In genomic region chr1:234564035-234565029, GRCh38 we compare ENCODE assay signal across 1 cellular context.
TF ChIP-seq lines count a peak whose summit lies in the region.

No MANE protein-coding gene starts in this region.

TF ChIP-seq in HEK293, 187 proteins besides CTCF, POLR2A, EP300 and RAD21 (continued from another document and continues in another):
- TF ChIP-seq ZBTB26 (tag by site-specific recombination; optimal IDR thresholded peaks at IDR 0.05) (no peak), INSM2 (tag by site-specific recombination; IDR thresholded peaks at IDR 0.05) (peak; percentile 82), MZF1 (tag by site-specific recombination; IDR thresholded peaks at IDR 0.05; ENCODE audit: borderline replicate concordance) (peak; percentile 87), HIC1 (tag by site-specific recombination; IDR thresholded peaks at IDR 0.05) (peak; percentile 70), ZNF394 (tag by site-specific recombination; IDR thresholded peaks at IDR 0.05; ENCODE audit: borderline replicate concordance) (peak; percentile 57; the same call in 1 of the 2 replicates), ZNF404 (tag by site-specific recombination; IDR thresholded peaks at IDR 0.05) (no peak), ZBTB44 (tag by site-specific recombination; IDR thresholded peaks at IDR 0.05) (no peak), KLF17 (tag by site-specific recombination; IDR thresholded peaks at IDR 0.05) (peak; percentile 59), ZNF366 (tag by site-specific recombination; conservative IDR thresholded peaks at IDR 0.05) (peak; percentile 82), ZNF600 (tag by site-specific recombination; IDR thresholded peaks at IDR 0.05) (peak; percentile 98), SP2 (tag by site-specific recombination; IDR thresholded peaks at IDR 0.05) (no peak), GFI1B (tag by site-specific recombination; IDR thresholded peaks at IDR 0.05) (peak; percentile 42; the same call in 1 of the 2 replicates), TSHZ1 (tag by site-specific recombination; IDR thresholded peaks at IDR 0.05; ENCODE audit: borderline replicate concordance) (peak; percentile 68), ZNF214 (tag by site-specific recombination; IDR thresholded peaks at IDR 0.05; ENCODE audit: borderline replicate concordance) (no peak), ZFP37 (tag by site-specific recombination; IDR thresholded peaks at IDR 0.05) (peak; percentile 79), ZNF184 (tag by site-specific recombination; IDR thresholded peaks at IDR 0.05) (peak; percentile 33; the same call in 1 of the 2 replicates), ZNF629 (tag by site-specific recombination; IDR thresholded peaks at IDR 0.05) (peak; percentile 94), ZNF24 (tag by site-specific recombination; IDR thresholded peaks at IDR 0.05) (peak; percentile 77), ZNF701 (tag by site-specific recombination; IDR thresholded peaks at IDR 0.05) (no peak), ZEB2 (tag by site-specific recombination; IDR thresholded peaks at IDR 0.05) (peak; percentile 62), ZNF692 (tag by site-specific recombination; IDR thresholded peaks at IDR 0.05) (0 out of 2 replicates have a peak, but pooled peaks have one; percentile 23), ZNF639 (tag by site-specific recombination; IDR thresholded peaks at IDR 0.05) (peak; percentile 85), PRDM1 (tag by site-specific recombination; IDR thresholded peaks at IDR 0.05) (peak; percentile 97), ZNF76 (tag by site-specific recombination; IDR thresholded peaks at IDR 0.05; ENCODE audit: borderline replicate concordance, low read depth) (0 out of 2 replicates have a peak, but pooled peaks have one; percentile 21), ZNF2 (tag by site-specific recombination; IDR thresholded peaks at IDR 0.05) (peak; percentile 54; the same call in 1 of the 2 replicates), ZNF311 (tag by site-specific recombination; IDR thresholded peaks at IDR 0.05; ENCODE audit: borderline replicate concordance) (no peak), GLIS1 (tag by site-specific recombination; IDR thresholded peaks at IDR 0.05) (peak; percentile 90), ZNF555 (tag by site-specific recombination; conservative IDR thresholded peaks at IDR 0.05) (no peak), HOXA7 (CRISPR knock-in tag; IDR thresholded peaks at IDR 0.05; ENCODE audit: borderline replicate concordance) (no peak), TCF7L2 (IDR thresholded peaks at IDR 0.05; ENCODE audit: borderline replicate concordance, low read depth, low read length) (peak; percentile 52; the same call in 1 of the 2 replicates), SP7 (tag by site-specific recombination; IDR thresholded peaks at IDR 0.05) (peak; percentile 84), ZNF335 (tag by site-specific recombination; conservative IDR thresholded peaks at IDR 0.05) (peak; percentile 34; the same call in 1 of the 2 replicates), ZNF362 (tag by site-specific recombination; IDR thresholded peaks at IDR 0.05) (peak; percentile 87), PRDM6 (tag by site-specific recombination; IDR thresholded peaks at IDR 0.05) (peak; percentile 96), SALL2 (tag by site-specific recombination; IDR thresholded peaks at IDR 0.05; ENCODE audit: borderline replicate concordance) (no peak), ZNF596 (tag by site-specific recombination; IDR thresholded peaks at IDR 0.05) (no peak), ZNF121 (tag by site-specific recombination; IDR thresholded peaks at IDR 0.05) (no peak), ZBTB49 (tag by site-specific recombination; IDR thresholded peaks at IDR 0.05; ENCODE audit: low read depth) (no peak), ZNF664 (tag by site-specific recombination; IDR thresholded peaks at IDR 0.05) (no peak)
